ENCODE assay signal across 20 cellular contexts in genomic region chr12:74441872-74442271, GRCh38.
DNase-seq lines count a peak whose midpoint lies in the region; ATAC-seq, FAIRE-seq and TF ChIP-seq lines count a peak whose summit lies in the region.
"Had no signal": no experiment of that assay in that cellular context is flagged by ENCODE, and none has a peak within 500 bp of the region (broad histone marks: within the 10 kb centered on the region; RNA-seq: fewer than 3 reads in every experiment).

No MANE protein-coding gene starts in this region.

- H2BK15ac ChIP-seq in H1 (ENCODE audit: low read length), result no peak overlapping the region

- H3K79me1 ChIP-seq in H1 (ENCODE audit: low read depth, low read length), result no peaks in the 10 kb centered on the region

- H3K27me3 Mint-ChIP-seq in activated T-cell treated with anti-CD3 and anti-CD28 coated beads, Interleukin-2, amount 50 U/mL, for 24 hours, result peaks cover 6% of the 10 kb centered on the region

- no peak overlapping the region for H2AK5ac ChIP-seq in H1 (ENCODE audit: low read depth, low read length)

- peak; percentile 55 for FAIRE-seq in H1 (lab: Jason Lieb, UNC)
- FAIRE-seq: GM12878, HTR-8/SVneo had no signal

- DNase-seq in Right ventricle myocardium inferior (ENCODE audit: missing footprints), result peak; percentile 17
- no peak for DNase-seq in right cardiac atrium
- DNase-seq in H1 (ENCODE audit: low read depth in 1 of 2, low spot score in 2 of 2), result no peak
- peak; percentile 19 for DNase-seq in iPS-NIHi7 (ENCODE audit: extremely low spot score)
- no peak for DNase-seq in activated T-cell treated with anti-CD3 and anti-CD28 coated beads, Interleukin-2, amount 50 U/mL, for 24 hours
- DNase-seq in midbrain (lab: John Stamatoyannopoulos, UW), result no peak
- DNase-seq in substantia nigra (lab: John Stamatoyannopoulos, UW), result no peak
- DNase-seq: DMS79, HCEC 1CT, KG1, NCI-H1092 treated with DMSO at 0.1 percent for 48 hours, NCI-H1436 treated with DMSO at 0.1 percent for 48 hours, NCI-H1930, NCI-H2171, NCI-H345, NCI-H524, PC-3, SHP77 had no signal

- CTCF ChIA-PET in H1 (lab: Charles Lee; ENCODE audit: partially characterized antibody), result interaction anchor here (0.6 kb wide), 1 partner anchor 427 kb away, joined by 4 read pairs; no protein-coding TSS in a partner anchor

- no peak overlapping the region for H3K18ac ChIP-seq in H1 (ENCODE audit: extremely low read depth, low read length)

- no peak overlapping the region for H3K4me2 ChIP-seq in H1 (ENCODE audit: insufficient read depth in 1 of 2, low read depth in 2 of 2, low read length in 2 of 2)

- H3K4me1 ChIP-seq in right cardiac atrium (ENCODE audit: control insufficient read depth, insufficient read depth, low read length), result no peaks in the 10 kb centered on the region
- no peaks in the 10 kb centered on the region; a peak in 1 of 7 replicates for H3K4me1 ChIP-seq in H1 (replicated peaks in 1 of 4; ENCODE audit: control insufficient read depth in 3 of 4, insufficient read depth in 4 of 4, low read length in 3 of 4)

- H3K23ac ChIP-seq in H1 (ENCODE audit: insufficient read length), result no peak overlapping the region

- H4K8ac ChIP-seq in H1 (ENCODE audit: extremely low read depth, insufficient read depth, low read length), result no peak overlapping the region

- H2BK12ac ChIP-seq in H1 (ENCODE audit: low read depth, low read length), result no peak overlapping the region

- no peaks in the 10 kb centered on the region for H3K9me3 Mint-ChIP-seq in activated T-cell treated with anti-CD3 and anti-CD28 coated beads, Interleukin-2, amount 50 U/mL, for 24 hours

- 63% methylated on average over 4 of the region's 4 CpGs for whole genome bisulfite sequencing in right cardiac atrium
- 64% methylated on average over 4 of the region's 4 CpGs; no CpG with 5 or more reads in 1 of the 2 experiments for WGBS in H1 (ENCODE audit: extremely low coverage in 1 of 2, insufficient coverage in 1 of 2, insufficient read length in 1 of 2, insufficient replicate concordance in 2 of 2, low coverage in 1 of 2, low lambda C conversion rate in 2 of 2, missing lambda C conversion rate in 1 of 2), 2 experiments

- H2BK120ac ChIP-seq in H1 (replicated peaks; ENCODE audit: low read depth, low read length), result no peak overlapping the region

- H3K27ac ChIP-seq in right cardiac atrium (ENCODE audit: low read length), result no peak overlapping the region
- no peak overlapping the region for H3K27ac ChIP-seq in H1 (ENCODE audit: low read depth, low read length)
- H3K27ac ChIP-seq in substantia nigra (ENCODE audit: low read depth, low read length, poor library complexity, severe bottlenecking), result no peak overlapping the region

- H3K79me2 ChIP-seq in H1 (ENCODE audit: control insufficient read depth in 1 of 2, insufficient read depth in 2 of 2, low read length in 2 of 2), result no peaks in the 10 kb centered on the region

- H4K91ac ChIP-seq in H1 (replicated peaks; ENCODE audit: insufficient read length, low read length), result no peak overlapping the region

- H3K9me3 ChIP-seq in right cardiac atrium (ENCODE audit: control insufficient read depth, low read length) (no peaks in the 10 kb centered on the region), H1 (ENCODE audit: insufficient read depth in 2 of 2, low read depth in 1 of 2, low read length in 1 of 2) (no peaks in the 10 kb centered on the region)

- no peak overlapping the region for H2AFZ ChIP-seq in H1 (ENCODE audit: low read length)

- no peak overlapping the region for H2BK5ac ChIP-seq in H1 (ENCODE audit: low read depth, low read length)

- TF ChIP-seq CTCF in H1 (IDR thresholded peaks at IDR 0.05; ENCODE audit: control extremely low read depth in 1 of 3, insufficient read depth in 1 of 3, low read depth in 1 of 3, low read length in 3 of 3), result no peak

- no peak for TF ChIP-seq EP300 in H1 (IDR thresholded peaks at IDR 0.05; ENCODE audit: borderline replicate concordance in 1 of 2, low read depth in 2 of 2, low read length in 2 of 2)

- H3K27me3 ChIP-seq in right cardiac atrium (ENCODE audit: control insufficient read depth, insufficient read depth) (no peaks in the 10 kb centered on the region), H1 (replicated peaks in 1 of 4; ENCODE audit: control insufficient read depth in 3 of 4, extremely low read depth in 1 of 4, insufficient read depth in 3 of 4, low read length in 3 of 4) (no peaks in the 10 kb centered on the region)

- no peaks in the 10 kb centered on the region for H3K4me1 Mint-ChIP-seq in activated T-cell treated with anti-CD3 and anti-CD28 coated beads, Interleukin-2, amount 50 U/mL, for 24 hours (ENCODE audit: low read depth)

- intact Hi-C loops in Right ventricle myocardium inferior (cut with DNase I) (no loop called here), right cardiac atrium (cut with DNase I) (no loop called here)

- H3K4me3 ChIP-seq in right cardiac atrium (ENCODE audit: low read length) (no peak overlapping the region), H1 (ENCODE audit: extremely low read depth in 1 of 4, insufficient read depth in 2 of 4, low read depth in 3 of 4, low read length in 4 of 4) (no peak overlapping the region)
- H3K4me3 ChIP-seq: GM12878 had no signal

- no peak for TF ChIP-seq POLR2A in H1 (IDR thresholded peaks at IDR 0.05; ENCODE audit: control extremely low read depth in 1 of 2, low read depth in 2 of 2, low read length in 2 of 2)

- H2BK20ac ChIP-seq in H1 (ENCODE audit: low read length), result no peak overlapping the region

- POLR2A ChIA-PET in H1 (lab: Charles Lee; ENCODE audit: partially characterized antibody), result no interaction called here

- no peak overlapping the region for H3K14ac ChIP-seq in H1 (ENCODE audit: insufficient read length)

- H3K36me3 ChIP-seq in H1 (ENCODE audit: control insufficient read depth in 2 of 4, insufficient read depth in 4 of 4, low read length in 3 of 4), result no peaks in the 10 kb centered on the region

- no peak overlapping the region for H3K4ac ChIP-seq in H1 (replicated peaks; ENCODE audit: insufficient read length, low read depth, low read length)

- TF ChIP-seq RAD21 in H1 (IDR thresholded peaks at IDR 0.05 in 1 of 2, conservative IDR thresholded peaks at IDR 0.05 in 1 of 2; ENCODE audit: low read depth in 2 of 2, low read length in 2 of 2), result no peak

- no peak for ATAC-seq in Right ventricle myocardium inferior
- no peak for ATAC-seq in right cardiac atrium
- ATAC-seq: GM12878, PC-3 had no signal

- H3K27ac Mint-ChIP-seq in activated T-cell treated with anti-CD3 and anti-CD28 coated beads, Interleukin-2, amount 50 U/mL, for 24 hours, result no peak overlapping the region

- no peaks in the 10 kb centered on the region for H3K36me3 Mint-ChIP-seq in activated T-cell treated with anti-CD3 and anti-CD28 coated beads, Interleukin-2, amount 50 U/mL, for 24 hours (ENCODE audit: low read depth)

- no peak overlapping the region for H4K5ac ChIP-seq in H1 (ENCODE audit: insufficient read length, low read depth, low read length)

- no peak overlapping the region for H3K9ac ChIP-seq in H1 (replicated peaks in 1 of 4; ENCODE audit: extremely low read depth in 1 of 4, low read depth in 3 of 4, low read length in 3 of 4)

- no peak overlapping the region for H3K56ac ChIP-seq in H1 (replicated peaks; ENCODE audit: insufficient read length, low read depth, low read length)

- no peak overlapping the region for H3K4me3 Mint-ChIP-seq in activated T-cell treated with anti-CD3 and anti-CD28 coated beads, Interleukin-2, amount 50 U/mL, for 24 hours

- H3K23me2 ChIP-seq in H1 (ENCODE audit: low read depth, low read length), result no peaks in the 10 kb centered on the region

- no peaks in the 10 kb centered on the region for H4K20me1 ChIP-seq in H1 (replicated peaks in 1 of 2; ENCODE audit: control insufficient read depth in 1 of 2, insufficient read depth in 2 of 2, low read length in 2 of 2)

TF ChIP-seq in H1, 55 proteins besides CTCF, POLR2A, EP300 and RAD21:
- TF ChIP-seq NRF1 (IDR thresholded peaks at IDR 0.05; ENCODE audit: low read depth, low read length), result no peak
- no peak for TF ChIP-seq KDM5A (IDR thresholded peaks at IDR 0.05; ENCODE audit: low read length)
- no peak for TF ChIP-seq CBX5 (IDR thresholded peaks at IDR 0.05; ENCODE audit: low read depth, low read length)
- TF ChIP-seq, protein P1, sequence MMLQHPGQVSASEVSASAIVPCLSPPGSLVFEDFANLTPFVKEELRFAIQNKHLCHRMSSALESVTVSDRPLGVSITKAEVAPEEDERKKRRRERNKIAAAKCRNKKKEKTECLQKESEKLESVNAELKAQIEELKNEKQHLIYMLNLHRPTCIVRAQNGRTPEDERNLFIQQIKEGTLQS (IDR thresholded peaks at IDR 0.05; ENCODE audit: insufficient read depth, low read depth, low read length), result no peak
- TF ChIP-seq SP2 (IDR thresholded peaks at IDR 0.05; ENCODE audit: low read length), result no peak
- TF ChIP-seq, protein P2, sequence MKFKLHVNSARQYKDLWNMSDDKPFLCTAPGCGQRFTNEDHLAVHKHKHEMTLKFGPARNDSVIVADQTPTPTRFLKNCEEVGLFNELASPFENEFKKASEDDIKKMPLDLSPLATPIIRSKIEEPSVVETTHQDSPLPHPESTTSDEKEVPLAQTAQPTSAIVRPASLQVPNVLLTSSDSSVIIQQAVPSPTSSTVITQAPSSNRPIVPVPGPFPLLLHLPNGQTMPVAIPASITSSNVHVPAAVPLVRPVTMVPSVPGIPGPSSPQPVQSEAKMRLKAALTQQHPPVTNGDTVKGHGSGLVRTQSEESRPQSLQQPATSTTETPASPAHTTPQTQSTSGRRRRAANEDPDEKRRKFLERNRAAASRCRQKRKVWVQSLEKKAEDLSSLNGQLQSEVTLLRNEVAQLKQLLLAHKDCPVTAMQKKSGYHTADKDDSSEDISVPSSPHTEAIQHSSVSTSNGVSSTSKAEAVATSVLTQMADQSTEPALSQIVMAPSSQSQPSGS (IDR thresholded peaks at IDR 0.05; ENCODE audit: low read length), result no peak
- no peak for TF ChIP-seq USF2 (IDR thresholded peaks at IDR 0.05; ENCODE audit: low read length)
- TF ChIP-seq TAF1 (IDR thresholded peaks at IDR 0.05; ENCODE audit: low read depth, low read length), result no peak
- no peak for TF ChIP-seq ASH2L (IDR thresholded peaks at IDR 0.05; ENCODE audit: low read length)
- no peak for TF ChIP-seq EZH2 (IDR thresholded peaks at IDR 0.05; ENCODE audit: low read depth, low read length, severe bottlenecking)
- TF ChIP-seq HDAC6 (IDR thresholded peaks at IDR 0.05; ENCODE audit: low read depth, low read length), result no peak
- no peak for TF ChIP-seq POU5F1 (IDR thresholded peaks at IDR 0.05; ENCODE audit: low read depth, low read length)
- no peak for TF ChIP-seq RNF2 (IDR thresholded peaks at IDR 0.05; ENCODE audit: borderline replicate concordance, low read depth, low read length, missing control alignments, poor library complexity, severe bottlenecking)
- TF ChIP-seq SRF (IDR thresholded peaks at IDR 0.05; ENCODE audit: low read depth, low read length), result no peak

Comparison
In these comparisons a context has a peak if more than half of its experiments do, and no peak if none do; other contexts are left out.
1. DNase-seq: peak in Right ventricle myocardium inferior (single experiment) and iPS-NIHi7 (single experiment); none in right cardiac atrium (0 of 3), H1 (0 of 2), activated T-cell treated with anti-CD3 and anti-CD28 coated beads, Interleukin-2, amount 50 U/mL, for 24 hours (single experiment), midbrain (single experiment) and substantia nigra (0 of 49).